1 cellular context compared by ENCODE assay signal in genomic region chr1:26431979-26432695, GRCh38.
A peak's percentile ranks its signal among the peaks of the same experiment; 100 is the strongest.
TF ChIP-seq lines count a peak whose summit lies in the region.

A gene with protein sequence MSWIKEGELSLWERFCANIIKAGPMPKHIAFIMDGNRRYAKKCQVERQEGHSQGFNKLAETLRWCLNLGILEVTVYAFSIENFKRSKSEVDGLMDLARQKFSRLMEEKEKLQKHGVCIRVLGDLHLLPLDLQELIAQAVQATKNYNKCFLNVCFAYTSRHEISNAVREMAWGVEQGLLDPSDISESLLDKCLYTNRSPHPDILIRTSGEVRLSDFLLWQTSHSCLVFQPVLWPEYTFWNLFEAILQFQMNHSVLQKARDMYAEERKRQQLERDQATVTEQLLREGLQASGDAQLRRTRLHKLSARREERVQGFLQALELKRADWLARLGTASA (plus strand): TSS chr1:26432321. CDS start chr1:26432946, 625 bp downstream.

TF ChIP-seq in K562, 482 proteins besides CTCF, POLR2A, EP300 and RAD21 (continued from another document and continues in another):
- TF ChIP-seq AFF1 (IDR thresholded peaks at IDR 0.05; ENCODE audit: low read depth in 1 of 2, partially characterized antibody in 2 of 2) (peak in 1 of 2 experiments; percentile 91), NELFE (IDR thresholded peaks at IDR 0.05; ENCODE audit: insufficient read depth, insufficient read length) (no peak), PHF8 (IDR thresholded peaks at IDR 0.05; ENCODE audit: borderline replicate concordance, low read length) (peak; percentile 97), CEBPG (CRISPR knock-in tag; IDR thresholded peaks at IDR 0.05) (no peak; the same call in 1 of the 2 replicates), CEBPG (tag; conservative IDR thresholded peaks at IDR 0.05 in 1 of 2, IDR thresholded peaks at IDR 0.05 in 1 of 2) (no peak), POU5F1 (IDR thresholded peaks at IDR 0.05; ENCODE audit: borderline replicate concordance, low read depth, low read length, partially characterized antibody) (peak; percentile 87), SMAD4 (CRISPR knock-in tag; conservative IDR thresholded peaks at IDR 0.05) (peak; percentile 77), HDAC6 (IDR thresholded peaks at IDR 0.05; ENCODE audit: low read depth, low read length) (no peak), HNRNPL (IDR thresholded peaks at IDR 0.05; ENCODE audit: low read depth, low read length) (no peak), SMC3 (conservative IDR thresholded peaks at IDR 0.05; ENCODE audit: insufficient read depth, low read depth, low read length) (no peak), ETV6 (IDR thresholded peaks at IDR 0.05; ENCODE audit: borderline replicate concordance in 1 of 2, low read depth in 2 of 2, low read length in 1 of 2) (no peak), ETV6 (CRISPR knock-in tag; IDR thresholded peaks at IDR 0.05; ENCODE audit: borderline replicate concordance) (peak; percentile 35; the same call in 1 of the 2 replicates), ZFX (CRISPR knock-in tag; IDR thresholded peaks at IDR 0.05) (peak; percentile 27; the same call in 1 of the 2 replicates), ZNF316 (IDR thresholded peaks at IDR 0.05) (0 out of 2 replicates have a peak, but pooled peaks have one; percentile 50), NCOA4 (IDR thresholded peaks at IDR 0.05; ENCODE audit: partially characterized antibody) (peak; percentile 58), HNRNPH1 (optimal IDR thresholded peaks at IDR 0.05; ENCODE audit: low read depth, low read length) (no peak), SIN3B (IDR thresholded peaks at IDR 0.05; ENCODE audit: low read depth) (peak; percentile 96), NEUROD1 (IDR thresholded peaks at IDR 0.05; ENCODE audit: borderline replicate concordance, low read depth, low read length, partially characterized antibody) (peak; percentile 65), TAF1 (IDR thresholded peaks at IDR 0.05; ENCODE audit: control insufficient read depth, extremely low read depth, insufficient read depth, low read length, severe bottlenecking) (peak; percentile 86), PML (IDR thresholded peaks at IDR 0.05; ENCODE audit: low read length) (peak; percentile 80; the same call in 1 of the 2 replicates), RBM15 (IDR thresholded peaks at IDR 0.05; ENCODE audit: insufficient read depth, low read length) (no peak), ARID2 (IDR thresholded peaks at IDR 0.05) (peak; percentile 27; the same call in 1 of the 2 replicates), ZNF398 (CRISPR knock-in tag; IDR thresholded peaks at IDR 0.05) (no peak), COPS2 (conservative IDR thresholded peaks at IDR 0.05) (no peak), ELF4 (CRISPR knock-in tag; IDR thresholded peaks at IDR 0.05) (peak; percentile 90), BCOR (IDR thresholded peaks at IDR 0.05) (peak; percentile 24), ZKSCAN3 (CRISPR knock-in tag; IDR thresholded peaks at IDR 0.05) (no peak), ZNF146 (CRISPR knock-in tag; IDR thresholded peaks at IDR 0.05; ENCODE audit: unreplicated experiment) (peak; percentile 15), NR3C1 (CRISPR knock-in tag; IDR thresholded peaks at IDR 0.05) (peak; percentile 74; the same call in 1 of the 2 replicates), RBM34 (IDR thresholded peaks at IDR 0.05; ENCODE audit: borderline replicate concordance, insufficient read depth, low read length) (no peak), KLF10 (CRISPR knock-in tag; IDR thresholded peaks at IDR 0.05) (no peak), ZNF785 (CRISPR knock-in tag; IDR thresholded peaks at IDR 0.05) (no peak), ZNF644 (tag; IDR thresholded peaks at IDR 0.05; ENCODE audit: low read depth) (no peak; the same call in 1 of the 2 replicates)
- TF ChIP-seq, protein P1, sequence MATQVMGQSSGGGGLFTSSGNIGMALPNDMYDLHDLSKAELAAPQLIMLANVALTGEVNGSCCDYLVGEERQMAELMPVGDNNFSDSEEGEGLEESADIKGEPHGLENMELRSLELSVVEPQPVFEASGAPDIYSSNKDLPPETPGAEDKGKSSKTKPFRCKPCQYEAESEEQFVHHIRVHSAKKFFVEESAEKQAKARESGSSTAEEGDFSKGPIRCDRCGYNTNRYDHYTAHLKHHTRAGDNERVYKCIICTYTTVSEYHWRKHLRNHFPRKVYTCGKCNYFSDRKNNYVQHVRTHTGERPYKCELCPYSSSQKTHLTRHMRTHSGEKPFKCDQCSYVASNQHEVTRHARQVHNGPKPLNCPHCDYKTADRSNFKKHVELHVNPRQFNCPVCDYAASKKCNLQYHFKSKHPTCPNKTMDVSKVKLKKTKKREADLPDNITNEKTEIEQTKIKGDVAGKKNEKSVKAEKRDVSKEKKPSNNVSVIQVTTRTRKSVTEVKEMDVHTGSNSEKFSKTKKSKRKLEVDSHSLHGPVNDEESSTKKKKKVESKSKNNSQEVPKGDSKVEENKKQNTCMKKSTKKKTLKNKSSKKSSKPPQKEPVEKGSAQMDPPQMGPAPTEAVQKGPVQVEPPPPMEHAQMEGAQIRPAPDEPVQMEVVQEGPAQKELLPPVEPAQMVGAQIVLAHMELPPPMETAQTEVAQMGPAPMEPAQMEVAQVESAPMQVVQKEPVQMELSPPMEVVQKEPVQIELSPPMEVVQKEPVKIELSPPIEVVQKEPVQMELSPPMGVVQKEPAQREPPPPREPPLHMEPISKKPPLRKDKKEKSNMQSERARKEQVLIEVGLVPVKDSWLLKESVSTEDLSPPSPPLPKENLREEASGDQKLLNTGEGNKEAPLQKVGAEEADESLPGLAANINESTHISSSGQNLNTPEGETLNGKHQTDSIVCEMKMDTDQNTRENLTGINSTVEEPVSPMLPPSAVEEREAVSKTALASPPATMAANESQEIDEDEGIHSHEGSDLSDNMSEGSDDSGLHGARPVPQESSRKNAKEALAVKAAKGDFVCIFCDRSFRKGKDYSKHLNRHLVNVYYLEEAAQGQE (CRISPR knock-in tag; IDR thresholded peaks at IDR 0.05; ENCODE audit: low read depth) = peak; percentile 43
- TF ChIP-seq, protein P2, sequence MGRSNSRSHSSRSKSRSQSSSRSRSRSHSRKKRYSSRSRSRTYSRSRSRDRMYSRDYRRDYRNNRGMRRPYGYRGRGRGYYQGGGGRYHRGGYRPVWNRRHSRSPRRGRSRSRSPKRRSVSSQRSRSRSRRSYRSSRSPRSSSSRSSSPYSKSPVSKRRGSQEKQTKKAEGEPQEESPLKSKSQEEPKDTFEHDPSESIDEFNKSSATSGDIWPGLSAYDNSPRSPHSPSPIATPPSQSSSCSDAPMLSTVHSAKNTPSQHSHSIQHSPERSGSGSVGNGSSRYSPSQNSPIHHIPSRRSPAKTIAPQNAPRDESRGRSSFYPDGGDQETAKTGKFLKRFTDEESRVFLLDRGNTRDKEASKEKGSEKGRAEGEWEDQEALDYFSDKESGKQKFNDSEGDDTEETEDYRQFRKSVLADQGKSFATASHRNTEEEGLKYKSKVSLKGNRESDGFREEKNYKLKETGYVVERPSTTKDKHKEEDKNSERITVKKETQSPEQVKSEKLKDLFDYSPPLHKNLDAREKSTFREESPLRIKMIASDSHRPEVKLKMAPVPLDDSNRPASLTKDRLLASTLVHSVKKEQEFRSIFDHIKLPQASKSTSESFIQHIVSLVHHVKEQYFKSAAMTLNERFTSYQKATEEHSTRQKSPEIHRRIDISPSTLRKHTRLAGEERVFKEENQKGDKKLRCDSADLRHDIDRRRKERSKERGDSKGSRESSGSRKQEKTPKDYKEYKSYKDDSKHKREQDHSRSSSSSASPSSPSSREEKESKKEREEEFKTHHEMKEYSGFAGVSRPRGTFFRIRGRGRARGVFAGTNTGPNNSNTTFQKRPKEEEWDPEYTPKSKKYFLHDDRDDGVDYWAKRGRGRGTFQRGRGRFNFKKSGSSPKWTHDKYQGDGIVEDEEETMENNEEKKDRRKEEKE (IDR thresholded peaks at IDR 0.05; ENCODE audit: borderline replicate concordance in 1 of 2, control insufficient read depth in 1 of 2, low read depth in 2 of 2, low read length in 1 of 2) = no peak
- TF ChIP-seq, protein P3, sequence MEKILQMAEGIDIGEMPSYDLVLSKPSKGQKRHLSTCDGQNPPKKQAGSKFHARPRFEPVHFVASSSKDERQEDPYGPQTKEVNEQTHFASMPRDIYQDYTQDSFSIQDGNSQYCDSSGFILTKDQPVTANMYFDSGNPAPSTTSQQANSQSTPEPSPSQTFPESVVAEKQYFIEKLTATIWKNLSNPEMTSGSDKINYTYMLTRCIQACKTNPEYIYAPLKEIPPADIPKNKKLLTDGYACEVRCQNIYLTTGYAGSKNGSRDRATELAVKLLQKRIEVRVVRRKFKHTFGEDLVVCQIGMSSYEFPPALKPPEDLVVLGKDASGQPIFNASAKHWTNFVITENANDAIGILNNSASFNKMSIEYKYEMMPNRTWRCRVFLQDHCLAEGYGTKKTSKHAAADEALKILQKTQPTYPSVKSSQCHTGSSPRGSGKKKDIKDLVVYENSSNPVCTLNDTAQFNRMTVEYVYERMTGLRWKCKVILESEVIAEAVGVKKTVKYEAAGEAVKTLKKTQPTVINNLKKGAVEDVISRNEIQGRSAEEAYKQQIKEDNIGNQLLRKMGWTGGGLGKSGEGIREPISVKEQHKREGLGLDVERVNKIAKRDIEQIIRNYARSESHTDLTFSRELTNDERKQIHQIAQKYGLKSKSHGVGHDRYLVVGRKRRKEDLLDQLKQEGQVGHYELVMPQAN (IDR thresholded peaks at IDR 0.05; ENCODE audit: borderline replicate concordance) = peak; percentile 99
- TF ChIP-seq, protein P4, sequence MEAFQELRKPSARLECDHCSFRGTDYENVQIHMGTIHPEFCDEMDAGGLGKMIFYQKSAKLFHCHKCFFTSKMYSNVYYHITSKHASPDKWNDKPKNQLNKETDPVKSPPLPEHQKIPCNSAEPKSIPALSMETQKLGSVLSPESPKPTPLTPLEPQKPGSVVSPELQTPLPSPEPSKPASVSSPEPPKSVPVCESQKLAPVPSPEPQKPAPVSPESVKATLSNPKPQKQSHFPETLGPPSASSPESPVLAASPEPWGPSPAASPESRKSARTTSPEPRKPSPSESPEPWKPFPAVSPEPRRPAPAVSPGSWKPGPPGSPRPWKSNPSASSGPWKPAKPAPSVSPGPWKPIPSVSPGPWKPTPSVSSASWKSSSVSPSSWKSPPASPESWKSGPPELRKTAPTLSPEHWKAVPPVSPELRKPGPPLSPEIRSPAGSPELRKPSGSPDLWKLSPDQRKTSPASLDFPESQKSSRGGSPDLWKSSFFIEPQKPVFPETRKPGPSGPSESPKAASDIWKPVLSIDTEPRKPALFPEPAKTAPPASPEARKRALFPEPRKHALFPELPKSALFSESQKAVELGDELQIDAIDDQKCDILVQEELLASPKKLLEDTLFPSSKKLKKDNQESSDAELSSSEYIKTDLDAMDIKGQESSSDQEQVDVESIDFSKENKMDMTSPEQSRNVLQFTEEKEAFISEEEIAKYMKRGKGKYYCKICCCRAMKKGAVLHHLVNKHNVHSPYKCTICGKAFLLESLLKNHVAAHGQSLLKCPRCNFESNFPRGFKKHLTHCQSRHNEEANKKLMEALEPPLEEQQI (IDR thresholded peaks at IDR 0.05) = no peak
- TF ChIP-seq, protein P5, sequence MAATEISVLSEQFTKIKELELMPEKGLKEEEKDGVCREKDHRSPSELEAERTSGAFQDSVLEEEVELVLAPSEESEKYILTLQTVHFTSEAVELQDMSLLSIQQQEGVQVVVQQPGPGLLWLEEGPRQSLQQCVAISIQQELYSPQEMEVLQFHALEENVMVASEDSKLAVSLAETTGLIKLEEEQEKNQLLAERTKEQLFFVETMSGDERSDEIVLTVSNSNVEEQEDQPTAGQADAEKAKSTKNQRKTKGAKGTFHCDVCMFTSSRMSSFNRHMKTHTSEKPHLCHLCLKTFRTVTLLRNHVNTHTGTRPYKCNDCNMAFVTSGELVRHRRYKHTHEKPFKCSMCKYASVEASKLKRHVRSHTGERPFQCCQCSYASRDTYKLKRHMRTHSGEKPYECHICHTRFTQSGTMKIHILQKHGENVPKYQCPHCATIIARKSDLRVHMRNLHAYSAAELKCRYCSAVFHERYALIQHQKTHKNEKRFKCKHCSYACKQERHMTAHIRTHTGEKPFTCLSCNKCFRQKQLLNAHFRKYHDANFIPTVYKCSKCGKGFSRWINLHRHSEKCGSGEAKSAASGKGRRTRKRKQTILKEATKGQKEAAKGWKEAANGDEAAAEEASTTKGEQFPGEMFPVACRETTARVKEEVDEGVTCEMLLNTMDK (IDR thresholded peaks at IDR 0.05; ENCODE audit: borderline replicate concordance, insufficient read depth, low read depth, low read length, poor library complexity, severe bottlenecking) = no peak
